ENCODE assay signal across 9 cellular contexts in the genomic region with DNA sequence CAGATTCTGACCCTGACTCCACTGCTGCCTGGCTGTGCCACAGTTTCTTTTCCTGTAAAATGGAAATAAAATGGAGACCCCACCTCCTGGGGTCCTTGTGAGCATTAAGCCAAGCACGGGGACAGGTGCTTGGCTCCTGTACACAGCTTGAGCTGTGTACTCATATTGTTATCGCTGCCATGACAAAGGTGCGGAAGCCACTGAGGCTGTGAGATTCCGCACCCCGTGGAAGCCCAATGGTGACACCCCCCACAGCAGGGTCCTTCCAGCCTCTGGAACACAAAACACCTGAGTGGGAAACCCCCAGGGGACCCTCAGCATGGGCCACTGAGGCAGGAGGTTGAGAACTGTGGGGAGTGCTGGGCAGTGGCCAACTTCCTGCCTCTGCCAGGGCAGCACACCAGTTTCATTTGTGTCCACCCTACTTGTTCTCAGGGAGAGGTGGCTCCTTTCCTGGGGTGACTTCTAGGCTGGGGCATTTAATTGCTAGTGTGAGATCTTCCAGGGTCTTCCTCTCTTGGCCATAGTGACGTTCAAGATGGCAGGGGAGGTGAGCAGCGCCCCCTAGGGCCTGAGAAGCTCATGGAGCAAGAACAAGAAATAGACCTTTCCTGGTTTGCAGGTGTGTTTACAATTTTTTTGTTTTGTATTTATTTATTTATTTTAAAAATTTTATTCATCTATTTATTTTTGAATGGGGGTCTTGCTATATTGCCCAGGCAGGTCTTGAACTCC. TPM values are rescaled to one million over a fixed set of nuclear protein-coding genes. Genes with fewer than 3 reads are reported as not detected.
A peak's percentile ranks its signal among the peaks of the same experiment; 100 is the strongest.
DNase-seq lines count a peak whose midpoint lies in the region; ATAC-seq and TF ChIP-seq lines count a peak whose summit lies in the region.
"Had no signal": no experiment of that assay in that cellular context is flagged by ENCODE, and none has a peak within 500 bp of the region (broad histone marks: within the 10 kb centered on the region; RNA-seq: fewer than 3 reads in every experiment).

No MANE protein-coding gene starts in this region.

- POLR2A ChIA-PET in HEK293 (lab: Yijun Ruan, JAX): interaction anchor here (0.8 to 1.0 kb wide), 2 partner anchors 22 to 195 kb away, joined by 3 to 5 read pairs; a partner anchor contains a TSS

- no peaks in the 10 kb centered on the region for H3K9me3 ChIP-seq in HEK293 (ENCODE audit: control insufficient read depth, insufficient read depth, low read depth, low read length)
- no peaks in the 10 kb centered on the region for H3K9me3 ChIP-seq in stomach

- no peaks in the 10 kb centered on the region for H3K27me3 ChIP-seq in stomach

- no peaks in the 10 kb centered on the region for H3K36me3 ChIP-seq in HEK293 (ENCODE audit: control insufficient read depth in 2 of 2, insufficient read depth in 1 of 2, low read length in 2 of 2)
- no peaks in the 10 kb centered on the region for H3K36me3 ChIP-seq in stomach

- DNase-seq in 8988T (peak; percentile 46), foreskin fibroblast (no peak), stomach (peak; percentile 60), A172 (ENCODE audit: low spot score) (no peak)
- DNase-seq in activated CD4-positive, alpha-beta T cell treated with anti-CD3 and anti-CD28 coated beads, Interleukin-2, amount 50 U/mL, for 4 hours: peak; percentile 41 to 48

- H3K27ac ChIP-seq in HEK293 (ENCODE audit: extremely low read depth, low read depth, low read length) (no peak overlapping the region), stomach (no peak overlapping the region)

- no peak for TF ChIP-seq EP300 in stomach (IDR thresholded peaks at IDR 0.05)

- H3K4me3 ChIP-seq in HEK293 (ENCODE audit: low read depth, low read length): no peak overlapping the region
- H3K4me3 ChIP-seq in foreskin fibroblast (ENCODE audit: low read depth in 1 of 2, low read length in 2 of 2): no peak overlapping the region
- no peak overlapping the region for H3K4me3 ChIP-seq in stomach
- H3K4me3 ChIP-seq: skin epidermis had no signal

- TF ChIP-seq POLR2A in stomach (IDR thresholded peaks at IDR 0.05): no peak

- TF ChIP-seq CTCF in HEK293 (tag by site-specific recombination; IDR thresholded peaks at IDR 0.05): no peak
- TF ChIP-seq CTCF in foreskin fibroblast (IDR thresholded peaks at IDR 0.05; ENCODE audit: low read depth, low read length): peak; percentile 65
- peak in 2 of 7 experiments; percentile 27 to 37 for TF ChIP-seq CTCF in stomach (IDR thresholded peaks at IDR 0.05)

- intact Hi-C loops in stomach (cut with DNase I; ENCODE audit: low total_unique reads): no loop called here

- WGBS in stomach, 5 donors: 2 to 69% (median 63%) methylated on average over 2 to 7 of the region's 7 CpGs

- ATAC-seq in GM21737 (IDR thresholded peaks at IDR 0.05; ENCODE audit: unreplicated experiment) (no peak), HG02970 (IDR thresholded peaks at IDR 0.05; ENCODE audit: low FRiP score, unreplicated experiment) (no peak)

- CTCF ChIA-PET in HEK293 (lab: Yijun Ruan, JAX): interaction anchor here (0.5 to 3.0 kb wide), 19 partner anchors 8 to 651 kb away, joined by 3 to 29 read pairs (median 3); a partner anchor contains a TSS

- H3K4me1 ChIP-seq in HEK293 (ENCODE audit: control insufficient read depth, insufficient read depth, low read length) (no peaks in the 10 kb centered on the region), stomach (peaks cover 5 to 20% (median 9%) of the 10 kb centered on the region in 4 donors)

TF ChIP-seq in HEK293, 187 proteins besides CTCF, POLR2A, EP300 and RAD21:
- TF ChIP-seq ZIC2 (tag by site-specific recombination; IDR thresholded peaks at IDR 0.05) (peak; percentile 30; the same call in 1 of the 2 replicates), SETDB1 (IDR thresholded peaks at IDR 0.05; ENCODE audit: insufficient read length, low read length) (peak; percentile 77), ZNF157 (tag by site-specific recombination; IDR thresholded peaks at IDR 0.05) (peak; percentile 100), GLI4 (tag by site-specific recombination; IDR thresholded peaks at IDR 0.05) (no peak)
- TF ChIP-seq, protein P1, sequence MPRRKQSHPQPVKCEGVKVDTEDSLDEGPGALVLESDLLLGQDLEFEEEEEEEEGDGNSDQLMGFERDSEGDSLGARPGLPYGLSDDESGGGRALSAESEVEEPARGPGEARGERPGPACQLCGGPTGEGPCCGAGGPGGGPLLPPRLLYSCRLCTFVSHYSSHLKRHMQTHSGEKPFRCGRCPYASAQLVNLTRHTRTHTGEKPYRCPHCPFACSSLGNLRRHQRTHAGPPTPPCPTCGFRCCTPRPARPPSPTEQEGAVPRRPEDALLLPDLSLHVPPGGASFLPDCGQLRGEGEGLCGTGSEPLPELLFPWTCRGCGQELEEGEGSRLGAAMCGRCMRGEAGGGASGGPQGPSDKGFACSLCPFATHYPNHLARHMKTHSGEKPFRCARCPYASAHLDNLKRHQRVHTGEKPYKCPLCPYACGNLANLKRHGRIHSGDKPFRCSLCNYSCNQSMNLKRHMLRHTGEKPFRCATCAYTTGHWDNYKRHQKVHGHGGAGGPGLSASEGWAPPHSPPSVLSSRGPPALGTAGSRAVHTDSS (tag by site-specific recombination; IDR thresholded peaks at IDR 0.05): peak; percentile 52

RNA-seq across cellular contexts. Expression of a gene that starts 5.4 kb away (rescaled TPM):
- under 1 TPM in 1 of 5 donors, not detected in 4; 0.58 TPM for total RNA-seq in stomach
- polyA plus RNA-seq in stomach: under 1 TPM in 2 of 3 donors, not detected in 1; 0.68 to 0.75 TPM
- total RNA-seq in A172 (2014; rRNA removed; shearing (Covaris generic)): not detected in 2 replicates

RNA-seq across cellular contexts. Expression of a gene that starts 12.5 kb away (rescaled TPM):
- 1 to 10 TPM in 2 of 5 donors, under 1 TPM in 1, not detected in 2; 0.45 to 2.0 (median 1.1) TPM for total RNA-seq in stomach
- 1 to 10 TPM in 1 of 3 donors, under 1 TPM in 2; 0.50 to 1.5 (median 0.61) TPM for polyA plus RNA-seq in stomach
- 8.5 and 10.0 TPM in 2 replicates for total RNA-seq in A172 (2014; rRNA removed; shearing (Covaris generic))

RNA-seq across cellular contexts. Expression of a gene that starts 20.4 kb away (rescaled TPM):
- total RNA-seq in stomach: 1 to 10 TPM in 1 of 5 donors, under 1 TPM in 1, not detected in 3; 0.87 to 1.4 TPM
- polyA plus RNA-seq in stomach: under 1 TPM in 2 of 3 donors, not detected in 1; 0.15 to 0.31 TPM
- total RNA-seq in A172 (2014; rRNA removed; shearing (Covaris generic)): 0.22 and 1.7 TPM in 2 replicates

RNA-seq across cellular contexts. Expression of a gene that starts 25.0 kb away (rescaled TPM):
- total RNA-seq in stomach: 100 to 1,000 TPM in 1 of 5 donors, 10 to 100 TPM in 4; 25.8 to 214 (median 33.9) TPM
- 10 to 100 TPM; 33.3 to 42.4 (median 40.2) TPM for polyA plus RNA-seq in stomach
- total RNA-seq in A172 (2014; rRNA removed; shearing (Covaris generic)): 41.1 and 42.9 TPM in 2 replicates

RNA-seq across cellular contexts. Expression of a gene that starts 25.5 kb away (rescaled TPM):
- total RNA-seq in stomach: 100 to 1,000 TPM in 2 of 5 donors, 10 to 100 TPM in 3; 22.2 to 459 (median 96.9) TPM
- polyA plus RNA-seq in stomach: 100 to 1,000 TPM; 113 to 173 (median 132) TPM
- total RNA-seq in A172 (2014; rRNA removed; shearing (Covaris generic)): 172 and 177 TPM in 2 replicates

Comparison
In these comparisons a context has a peak if more than half of its experiments do, and no peak if none do; other contexts are left out.
1. DNase-seq: peak in 8988T (single experiment), activated CD4-positive, alpha-beta T cell treated with anti-CD3 and anti-CD28 coated beads, Interleukin-2, amount 50 U/mL, for 4 hours (2 of 2) and stomach (single experiment); none in foreskin fibroblast (0 of 2) and A172 (single experiment).